In genomic region chr22:41780714-41781507, GRCh38 we compare ENCODE assay signal across 9 cellular contexts. TPM values are rescaled to one million over a fixed set of nuclear protein-coding genes. Genes with fewer than 3 reads are reported as not detected.
DNase-seq lines count a peak whose midpoint lies in the region; ATAC-seq and TF ChIP-seq lines count a peak whose summit lies in the region.
"Had no signal": no experiment of that assay in that cellular context is flagged by ENCODE, and none has a peak within 500 bp of the region (broad histone marks: within the 10 kb centered on the region; RNA-seq: fewer than 3 reads in every experiment).

No MANE protein-coding gene starts in this region.

- H3K27me3 Mint-ChIP-seq in activated T-helper 1 cell treated with anti-CD3 and anti-CD28 coated beads, Interleukin-12 subunit alpha, Interleukin-12 subunit beta, Interleukin-2, Interleukin-4 antibody, amounts not matched to agents 30 ng/mL and 10 ng/mL and 1 ng/mL, durations not matched to agents 14 hours and 24 hours and 36 hours (ENCODE audit: insufficient read depth) = peaks cover 2% of the 10 kb centered on the region
- H3K27me3 Mint-ChIP-seq in osteocyte (ENCODE audit: unreplicated experiment) (no peaks in the 10 kb centered on the region), HFFc6 (ENCODE audit: insufficient read depth) (peaks cover 14% of the 10 kb centered on the region)

- peak overlapping the region; percentile 71 for H2AFZ ChIP-seq in OCI-LY3 (ENCODE audit: low read depth, low read length)
- no peak overlapping the region for H2AFZ ChIP-seq in hepatocyte

- no peaks in the 10 kb centered on the region for H3K27me3 ChIP-seq in OCI-LY3 (ENCODE audit: low read depth, low read length)
- no peaks in the 10 kb centered on the region for H3K27me3 ChIP-seq in hepatocyte
- H3K27me3 ChIP-seq: tibial nerve had no signal

- peaks cover 41% of the 10 kb centered on the region for H3K4me1 Mint-ChIP-seq in activated T-helper 1 cell treated with anti-CD3 and anti-CD28 coated beads, Interleukin-12 subunit alpha, Interleukin-12 subunit beta, Interleukin-2, Interleukin-4 antibody, amounts not matched to agents 30 ng/mL and 10 ng/mL and 1 ng/mL, durations not matched to agents 14 hours and 24 hours and 36 hours (ENCODE audit: low read depth)
- no peaks in the 10 kb centered on the region for H3K4me1 Mint-ChIP-seq in osteocyte (ENCODE audit: unreplicated experiment)
- H3K4me1 Mint-ChIP-seq in HFFc6 (ENCODE audit: low read depth) = peaks cover 7% of the 10 kb centered on the region; the same call in 1 of the 2 replicates

- H3K27ac ChIP-seq in OCI-LY3 (ENCODE audit: low read length) (no peak overlapping the region), hepatocyte (no peak overlapping the region)

- in situ Hi-C loops in GM13976 (cut with MboI; ENCODE audit: low sequenced_read_pairs, unreplicated experiment) = no loop called here

- TF ChIP-seq CTCF in GM13976 (IDR thresholded peaks at IDR 0.05; ENCODE audit: borderline replicate concordance, control extremely low read depth, extremely low read depth, insufficient read depth, missing control alignments) = no peak
- TF ChIP-seq CTCF in OCI-LY3 (IDR thresholded peaks at IDR 0.05; ENCODE audit: low read depth, low read length) = no peak
- no peak for TF ChIP-seq CTCF in hepatocyte (IDR thresholded peaks at IDR 0.05; ENCODE audit: poor library complexity)
- TF ChIP-seq CTCF in osteocyte (IDR thresholded peaks at IDR 0.05) = no peak
- no peak for TF ChIP-seq CTCF in HFFc6 (IDR thresholded peaks at IDR 0.05)

- peaks cover 12% of the 10 kb centered on the region for H3K4me1 ChIP-seq in OCI-LY3 (ENCODE audit: low read length)
- H3K4me1 ChIP-seq in hepatocyte (ENCODE audit: insufficient read depth) = no peaks in the 10 kb centered on the region

- H3K9me3 Mint-ChIP-seq in activated T-helper 1 cell treated with anti-CD3 and anti-CD28 coated beads, Interleukin-12 subunit alpha, Interleukin-12 subunit beta, Interleukin-2, Interleukin-4 antibody, amounts not matched to agents 30 ng/mL and 10 ng/mL and 1 ng/mL, durations not matched to agents 14 hours and 24 hours and 36 hours = no peaks in the 10 kb centered on the region
- no peaks in the 10 kb centered on the region for H3K9me3 Mint-ChIP-seq in osteocyte (ENCODE audit: unreplicated experiment)
- no peaks in the 10 kb centered on the region for H3K9me3 Mint-ChIP-seq in HFFc6

- H4K20me1 ChIP-seq in OCI-LY3 (ENCODE audit: insufficient read depth, low read length) = no peaks in the 10 kb centered on the region
- H4K20me1 ChIP-seq in hepatocyte (ENCODE audit: insufficient read depth, poor library complexity, severe bottlenecking) = no peaks in the 10 kb centered on the region

- intact Hi-C loops in activated T-helper 1 cell treated with anti-CD3 and anti-CD28 coated beads, Interleukin-12 subunit alpha, Interleukin-12 subunit beta, Interleukin-2, Interleukin-4 antibody, amounts not matched to agents 30 ng/mL and 10 ng/mL and 1 ng/mL, durations not matched to agents 14 hours and 24 hours and 36 hours (cut with micrococcal nuclease) = loop anchor here (1.0 to 2.0 kb wide), 9 partner anchors 19 to 299 kb away; partner anchors contain the start of genes CCDC134, DESI1, NAGA and XRCC6

- ATAC-seq in HG02678 (IDR thresholded peaks at IDR 0.05; ENCODE audit: unreplicated experiment) = peak; percentile 85

- H3K36me3 ChIP-seq in OCI-LY3 (replicated peaks; ENCODE audit: low read depth, low read length) (no peaks in the 10 kb centered on the region), hepatocyte (replicated peaks; ENCODE audit: insufficient read depth, low read depth) (no peaks in the 10 kb centered on the region)
- H3K36me3 ChIP-seq: tibial nerve had no signal

- H3K9me2 ChIP-seq in hepatocyte (replicated peaks; ENCODE audit: insufficient read depth) = no peaks in the 10 kb centered on the region

- peak overlapping the region; percentile 49 for H3K4me2 ChIP-seq in OCI-LY3 (ENCODE audit: low read length)
- H3K4me2 ChIP-seq in hepatocyte = no peak overlapping the region

- no peaks in the 10 kb centered on the region for H3K9me3 ChIP-seq in OCI-LY3 (ENCODE audit: insufficient read depth, low read length)
- H3K9me3 ChIP-seq in hepatocyte (ENCODE audit: low read depth) = no peaks in the 10 kb centered on the region
- H3K9me3 ChIP-seq: tibial nerve had no signal

- peak overlapping the region; percentile 83 for H3K4me3 Mint-ChIP-seq in activated T-helper 1 cell treated with anti-CD3 and anti-CD28 coated beads, Interleukin-12 subunit alpha, Interleukin-12 subunit beta, Interleukin-2, Interleukin-4 antibody, amounts not matched to agents 30 ng/mL and 10 ng/mL and 1 ng/mL, durations not matched to agents 14 hours and 24 hours and 36 hours
- no peak overlapping the region for H3K4me3 Mint-ChIP-seq in osteocyte (ENCODE audit: unreplicated experiment)
- H3K4me3 Mint-ChIP-seq in HFFc6 = no peak overlapping the region

- H3K27ac Mint-ChIP-seq in activated T-helper 1 cell treated with anti-CD3 and anti-CD28 coated beads, Interleukin-12 subunit alpha, Interleukin-12 subunit beta, Interleukin-2, Interleukin-4 antibody, amounts not matched to agents 30 ng/mL and 10 ng/mL and 1 ng/mL, durations not matched to agents 14 hours and 24 hours and 36 hours = peak overlapping the region; percentile 91
- H3K27ac Mint-ChIP-seq in osteocyte (ENCODE audit: unreplicated experiment) (no peak overlapping the region), HFFc6 (no peak overlapping the region)

- DNase-seq in GM13976 (ENCODE audit: low spot score) = peak; percentile 88
- DNase-seq in activated T-helper 1 cell treated with anti-CD3 and anti-CD28 coated beads, Interleukin-12 subunit alpha, Interleukin-12 subunit beta, Interleukin-2, Interleukin-4 antibody, amounts not matched to agents 30 ng/mL and 10 ng/mL and 1 ng/mL, durations not matched to agents 14 hours and 24 hours and 36 hours (ENCODE audit: low spot score) = peak; percentile 90
- DNase-seq in hepatocyte (ENCODE audit: low spot score) = peak; percentile 34
- DNase-seq in stimulated activated CD4-positive, alpha-beta T cell treated with anti-CD3 and anti-CD28 coated beads, Interleukin-4, amount 100 ng/mL, for 1 hour = peak; percentile 78
- no peak for DNase-seq in osteocyte (ENCODE audit: extremely low spot score, unreplicated experiment)
- DNase-seq in HFFc6 = no peak

- peak overlapping the region; percentile 26 for H3K4me3 ChIP-seq in OCI-LY3 (ENCODE audit: low read length)
- H3K4me3 ChIP-seq in hepatocyte = no peak overlapping the region

- H3K9ac ChIP-seq in OCI-LY3 (ENCODE audit: low read length) = peak overlapping the region; percentile 15

- WGBS in hepatocyte (ENCODE audit: low lambda C conversion rate, missing lambda C conversion rate) = 62% methylated on average over 11 of the region's 11 CpGs

- H3K36me3 Mint-ChIP-seq in activated T-helper 1 cell treated with anti-CD3 and anti-CD28 coated beads, Interleukin-12 subunit alpha, Interleukin-12 subunit beta, Interleukin-2, Interleukin-4 antibody, amounts not matched to agents 30 ng/mL and 10 ng/mL and 1 ng/mL, durations not matched to agents 14 hours and 24 hours and 36 hours (ENCODE audit: low read depth) = peaks cover 7% of the 10 kb centered on the region
- H3K36me3 Mint-ChIP-seq in osteocyte (ENCODE audit: unreplicated experiment) (no peaks in the 10 kb centered on the region), HFFc6 (ENCODE audit: low read depth) (no peaks in the 10 kb centered on the region)

- no peaks in the 10 kb centered on the region for H3K79me2 ChIP-seq in OCI-LY3 (ENCODE audit: low read length)
- H3K79me2 ChIP-seq in hepatocyte = no peaks in the 10 kb centered on the region

RNA-seq across cellular contexts. Expression of gene CCDC134, which starts 19.6 kb away (rescaled TPM):
- 18.0 and 19.6 TPM in 2 replicates for total RNA-seq in activated T-helper 1 cell treated with anti-CD3 and anti-CD28 coated beads, Interleukin-12 subunit alpha, Interleukin-12 subunit beta, Interleukin-2, Interleukin-4 antibody, amounts not matched to agents 30 ng/mL and 10 ng/mL and 1 ng/mL, durations not matched to agents 14 hours and 24 hours and 36 hours
- total RNA-seq in hepatocyte = 7.2 and 9.2 TPM in 2 replicates
- 4.1 and 7.4 TPM in 2 replicates for polyA plus RNA-seq in hepatocyte
- 7.8 and 10.0 TPM in 2 replicates for total RNA-seq in osteocyte
- 10 to 100 TPM in 2 of 6 experiments, 1 to 10 TPM in 4; 8.9 to 10.4 (median 9.1) TPM for total RNA-seq in HFFc6 (2021; fragmentation: NEBNext Ultra II Directional; extraction: Animal tissue kit (Norgen Biotek cat#: 25700))

RNA-seq across cellular contexts. Expression of gene SREBF2, which starts 52.0 kb away (rescaled TPM):
- total RNA-seq in activated T-helper 1 cell treated with anti-CD3 and anti-CD28 coated beads, Interleukin-12 subunit alpha, Interleukin-12 subunit beta, Interleukin-2, Interleukin-4 antibody, amounts not matched to agents 30 ng/mL and 10 ng/mL and 1 ng/mL, durations not matched to agents 14 hours and 24 hours and 36 hours = 235 and 245 TPM in 2 replicates
- total RNA-seq in hepatocyte = 109 and 114 TPM in 2 replicates
- polyA plus RNA-seq in hepatocyte = 96.3 and 113 TPM in 2 replicates
- 114 and 119 TPM in 2 replicates for total RNA-seq in osteocyte
- 10 to 100 TPM; 29.3 to 42.1 (median 37.6) TPM for total RNA-seq in HFFc6 (2021; fragmentation: NEBNext Ultra II Directional; extraction: Animal tissue kit (Norgen Biotek cat#: 25700))

Comparison
In these comparisons a context has a peak if more than half of its experiments do, and no peak if none do; other contexts are left out.
1. DNase-seq: peak in GM13976 (single experiment), activated T-helper 1 cell treated with anti-CD3 and anti-CD28 coated beads, Interleukin-12 subunit alpha, Interleukin-12 subunit beta, Interleukin-2, Interleukin-4 antibody, amounts not matched to agents 30 ng/mL and 10 ng/mL and 1 ng/mL, durations not matched to agents 14 hours and 24 hours and 36 hours (single experiment), hepatocyte (single experiment) and stimulated activated CD4-positive, alpha-beta T cell treated with anti-CD3 and anti-CD28 coated beads, Interleukin-4, amount 100 ng/mL, for 1 hour (single experiment); none in osteocyte (single experiment) and HFFc6 (single experiment).